ENCODE assay signal across 8 cellular contexts in genomic region chr1:19285807-19286505, GRCh38. TPM values are rescaled to one million over a fixed set of nuclear protein-coding genes. Genes with fewer than 3 reads are reported as not detected.
DNase-seq lines count a peak whose midpoint lies in the region; ATAC-seq, FAIRE-seq and TF ChIP-seq lines count a peak whose summit lies in the region.
"Not testable (repeated sequence)": the region's sequence is repeated elsewhere in the genome, so short reads cannot be mapped to it uniquely, and the experiment has no call there.
"Had no signal": no experiment of that assay in that cellular context is flagged by ENCODE, and none has a peak within 500 bp of the region (broad histone marks: within the 10 kb centered on the region; RNA-seq: fewer than 3 reads in every experiment).

No MANE protein-coding gene starts in this region.

- not testable (repeated sequence) for H3K27ac ChIP-seq in PC-3 (ENCODE audit: low read length); HepG2 (ENCODE audit: extremely low read length, insufficient read depth, low read length)
- H3K27ac ChIP-seq in body of pancreas (peak overlapping the region; percentile 75 to 89 (median 79)), mucosa of rectum (ENCODE audit: low read depth in 2 of 2, low read length in 2 of 2) (peak overlapping the region; percentile 43 to 68), small intestine (ENCODE audit: low read depth in 1 of 2, low read length in 1 of 2) (peak overlapping the region; percentile 93 to 94)

- H3K4me1 ChIP-seq in PC-3 (ENCODE audit: insufficient read depth, low read length); small intestine (ENCODE audit: control insufficient read depth in 2 of 2, insufficient read depth in 1 of 2, low read depth in 1 of 2, low read length in 1 of 2): not testable (repeated sequence)
- H3K4me1 ChIP-seq in body of pancreas (peaks cover 45% of the 10 kb centered on the region), HepG2 (ENCODE audit: insufficient read depth, low read length) (peaks cover 16% of the 10 kb centered on the region), mucosa of rectum (ENCODE audit: control insufficient read depth in 2 of 2, insufficient read depth in 2 of 2, low read length in 2 of 2) (peaks cover 8 to 29% of the 10 kb centered on the region in 2 donors)

- peak in 1 of 3 donors; percentile 18 for TF ChIP-seq POLR2A in body of pancreas (IDR thresholded peaks at IDR 0.05)
- not testable (repeated sequence) for TF ChIP-seq POLR2A in HepG2 (IDR thresholded peaks at IDR 0.05; ENCODE audit: insufficient read depth in 1 of 2, low read depth in 2 of 2, low read length in 2 of 2)

- not testable (repeated sequence) for H3K27me3 ChIP-seq in PC-3 (ENCODE audit: low read length); body of pancreas; HepG2 (ENCODE audit: control insufficient read depth in 1 of 2, insufficient read depth in 2 of 2, low read length in 2 of 2); mucosa of rectum (ENCODE audit: control insufficient read depth in 2 of 2, insufficient read depth in 2 of 2, low read length in 2 of 2); small intestine (ENCODE audit: control insufficient read depth in 2 of 2, insufficient read depth in 2 of 2, low read length in 2 of 2)

- not testable (repeated sequence) for BruUV-seq in PC-3 (replicated peaks; lab: Mats Ljungman, UMichigan); HepG2 (replicated peaks; lab: Mats Ljungman, UMichigan)

- H2AFZ ChIP-seq in PC-3 (ENCODE audit: low read length); HepG2 (ENCODE audit: low read length): not testable (repeated sequence)

- intact Hi-C loops in PC-3 (cut with micrococcal nuclease); body of pancreas (cut with DNase I); HepG2 (cut with micrococcal nuclease; ENCODE audit: unreplicated experiment): not testable (repeated sequence)

- TF ChIP-seq RAD21 in HepG2 (CRISPR knock-in tag; IDR thresholded peaks at IDR 0.05) = not testable (repeated sequence)

- not testable (repeated sequence) for H3F3A ChIP-seq in PC-3 (ENCODE audit: low read length, unreplicated experiment)

- FAIRE-seq in HepG2 (lab: Jason Lieb, UNC); small intestine (lab: Jason Lieb, UNC): not testable (repeated sequence)

- peak; percentile 7; the same call in 1 of the 2 replicates for ATAC-seq in PC-3
- peak; percentile 13 for ATAC-seq in body of pancreas
- peak; percentile 30 for ATAC-seq in esophagus mucosa
- peak; percentile 61 for ATAC-seq in HepG2

- POLR2A ChIA-PET in PC-3 (lab: Charles Lee; ENCODE audit: unreplicated experiment); HepG2 (lab: Yijun Ruan, JAX): not testable (repeated sequence)

- not testable (repeated sequence) for H3K36me3 ChIP-seq in PC-3 (ENCODE audit: low read depth, low read length); body of pancreas (replicated peaks in 1 of 2; ENCODE audit: insufficient read depth in 1 of 2, low read depth in 2 of 2); HepG2 (replicated peaks in 1 of 2; ENCODE audit: control insufficient read depth in 1 of 2, insufficient read depth in 2 of 2, low read length in 2 of 2)
- H3K36me3 ChIP-seq in mucosa of rectum (ENCODE audit: control insufficient read depth in 2 of 2, insufficient read depth in 2 of 2, low read length in 2 of 2) = peaks cover 14% of the 10 kb centered on the region in 2 donors
- peaks cover 3 to 21% of the 10 kb centered on the region in 2 donors for H3K36me3 ChIP-seq in small intestine (ENCODE audit: control insufficient read depth in 2 of 2, insufficient read depth in 2 of 2, low read length in 2 of 2)

- H3K9me3 ChIP-seq in PC-3 (ENCODE audit: low read length); body of pancreas; HepG2 (ENCODE audit: low read length); mucosa of rectum (ENCODE audit: control insufficient read depth in 2 of 2, low read length in 2 of 2); small intestine (ENCODE audit: control insufficient read depth, low read depth): not testable (repeated sequence)

- H3K79me2 ChIP-seq in PC-3 (ENCODE audit: low read length); HepG2 (ENCODE audit: insufficient read depth, low read length): not testable (repeated sequence)

- DNase-seq in DMS53 treated with DMSO at 0.1 percent for 48 hours (lab: John Stamatoyannopoulos, UW; ENCODE audit: unreplicated experiment) (peak; percentile 8), body of pancreas (peak in 3 of 4 donors; percentile 23 to 45 (median 41)), small intestine (peak; percentile 56)
- DNase-seq in PC-3; HepG2 (ENCODE audit: low spot score): not testable (repeated sequence)

- TF ChIP-seq EP300 in HepG2 (IDR thresholded peaks at IDR 0.05; ENCODE audit: low read depth in 2 of 2, low read length in 2 of 2); HepG2 (CRISPR knock-in tag; IDR thresholded peaks at IDR 0.05; ENCODE audit: borderline replicate concordance): not testable (repeated sequence)

- CTCF ChIA-PET in PC-3 (lab: Charles Lee); HepG2 (lab: Yijun Ruan, JAX; ENCODE audit: low intra/inter-chr PET ratio, low total read pairs): not testable (repeated sequence)

- not testable (repeated sequence) for H3K4me3 ChIP-seq in PC-3 (ENCODE audit: low read length); body of pancreas; HepG2 (replicated peaks in 1 of 3; ENCODE audit: insufficient read depth in 1 of 3, low read depth in 2 of 3, low read length in 3 of 3)
- H3K4me3 ChIP-seq in mucosa of rectum (ENCODE audit: low read length in 2 of 2) (peak overlapping the region in 1 of 2 donors; percentile 16), small intestine (ENCODE audit: low read depth in 1 of 2, low read length in 2 of 2) (peak overlapping the region in 1 of 2 donors; percentile 96)

- H3K9me2 ChIP-seq in PC-3 (replicated peaks; ENCODE audit: low read length) = not testable (repeated sequence)

- not testable (repeated sequence) for H3K9ac ChIP-seq in PC-3 (ENCODE audit: low read length); HepG2 (ENCODE audit: insufficient read depth, low read depth, low read length)
- H3K9ac ChIP-seq in mucosa of rectum (ENCODE audit: low read depth in 1 of 2, low read length in 2 of 2) = peak overlapping the region in 1 of 2 donors; percentile 17

- not testable (repeated sequence) for TF ChIP-seq CTCF in PC-3 (conservative IDR thresholded peaks at IDR 0.05; ENCODE audit: low read depth, low read length); body of pancreas (IDR thresholded peaks at IDR 0.05); HepG2 (CRISPR knock-in tag; IDR thresholded peaks at IDR 0.05)

- 53 to 55% methylated on average over 8 to 11 of the region's 11 CpGs for WGBS in body of pancreas, 2 donors
- WGBS in HepG2 (ENCODE audit: low lambda C conversion rate) = 97% methylated on average over 8 of the region's 11 CpGs
- WGBS in small intestine, 3 donors = 76 to 83% (median 79%) methylated on average over 9 to 11 of the region's 11 CpGs

- H3K4me2 ChIP-seq in PC-3 (ENCODE audit: low read length); HepG2 (ENCODE audit: low read depth, low read length): not testable (repeated sequence)

- in situ Hi-C loops in HepG2 (cut with HindIII; ENCODE audit: extremely low pct_ligation_motif_present, low pct_unique_long_range_greater_than_20kb) = not testable (repeated sequence)

- H4K20me1 ChIP-seq in PC-3 (ENCODE audit: low read length); HepG2 (ENCODE audit: insufficient read depth, low read length): not testable (repeated sequence)

RNA-seq across cellular contexts. Expression of gene AKR7A3, which starts 2.6 kb away (rescaled TPM):
- total RNA-seq in PC-3 (2014; rRNA removed) (0.40 and 1.2 TPM in 2 replicates), body of pancreas (100 to 1,000 TPM in 1 of 2 donors, 10 to 100 TPM in 1; 57.4 to 479 TPM), esophagus mucosa (0.88 TPM), HepG2 (2016; rRNA removed; fragmentation: Illumina TruSeq; extraction: Trizol) (0.15 and 1.00 TPM in 2 replicates)
- 0.18 TPM in 1 of 2 replicates, not detected in the other for total RNA-seq in HepG2 (2016; cell fraction: cytosol; rRNA removed; fragmentation: Illumina TruSeq; extraction: Trizol; ENCODE audit: low read depth)
- 0.21 and 0.71 TPM in 2 replicates for total RNA-seq in HepG2 (2016; cell fraction: insoluble cytoplasmic fraction; rRNA removed; fragmentation: Illumina TruSeq; extraction: Trizol)
- 0.28 and 0.46 TPM in 2 replicates for total RNA-seq in HepG2 (2016; cell fraction: membrane; rRNA removed; fragmentation: Illumina TruSeq; extraction: Trizol)
- 1.7 TPM in 2 replicates for total RNA-seq in HepG2 (2016; cell fraction: nucleus; rRNA removed; fragmentation: Illumina TruSeq; extraction: Trizol)
- polyA plus RNA-seq in HepG2 (2011; rRNA removed) (0.58 and 1.0 TPM in 2 replicates), small intestine (1,000 to 10,000 TPM in 2 of 3 donors, 100 to 1,000 TPM in 1; 249 to 1,138 (median 1,022) TPM)
- 0.22 and 0.24 TPM in 2 replicates for polyA plus RNA-seq in HepG2 (2011; cell fraction: cytosol; rRNA removed)
- polyA plus RNA-seq in HepG2 (2011; cell fraction: nucleus; rRNA removed) = 4.2 and 5.2 TPM in 2 replicates
- 0.45 and 0.56 TPM in 2 replicates for polyA plus RNA-seq in HepG2 (2012)
- polyA plus RNA-seq in HepG2 (2016; cell fraction: cytosol; fragmentation: Illumina TruSeq; extraction: Trizol; ENCODE audit: low read depth) = 0.25 and 0.31 TPM in 2 replicates
- polyA plus RNA-seq in HepG2 (2016; cell fraction: insoluble cytoplasmic fraction; fragmentation: Illumina TruSeq; extraction: Trizol; ENCODE audit: low read depth) = 0.17 and 0.23 TPM in 2 replicates
- 0.11 and 0.15 TPM in 2 replicates for polyA plus RNA-seq in HepG2 (2016; cell fraction: membrane; fragmentation: Illumina TruSeq; extraction: Trizol; ENCODE audit: low read depth)
- polyA plus RNA-seq in HepG2 (2016; cell fraction: nucleus; fragmentation: Illumina TruSeq; extraction: Trizol; ENCODE audit: insufficient read depth, low read depth) = 4.0 and 5.6 TPM in 2 replicates
- 0.34 and 1.1 TPM in 2 replicates for polyA minus RNA-seq in HepG2 (2011; rRNA and poly(A)+ RNA removed; ENCODE audit: low replicate concordance)
- polyA minus RNA-seq in HepG2 (2011; cell fraction: cytosol; rRNA and poly(A)+ RNA removed) = not detected in 2 replicates
- 0.99 and 1.0 TPM in 2 replicates for polyA minus RNA-seq in HepG2 (2011; cell fraction: nucleus; rRNA and poly(A)+ RNA removed)
- total RNA-seq: G401 had no signal

RNA-seq across cellular contexts. Expression of gene AKR7A2, which starts 26.0 kb away (rescaled TPM):
- total RNA-seq in PC-3 (2014; rRNA removed) = 63.3 and 72.3 TPM in 2 replicates
- 10 to 100 TPM; 24.1 to 45.1 TPM for total RNA-seq in body of pancreas
- 50.2 TPM for total RNA-seq in esophagus mucosa
- total RNA-seq in HepG2 (2016; rRNA removed; fragmentation: Illumina TruSeq; extraction: Trizol) = 75.6 and 91.8 TPM in 2 replicates
- 27.2 and 29.3 TPM in 2 replicates for total RNA-seq in HepG2 (2016; cell fraction: cytosol; rRNA removed; fragmentation: Illumina TruSeq; extraction: Trizol; ENCODE audit: low read depth)
- total RNA-seq in HepG2 (2016; cell fraction: insoluble cytoplasmic fraction; rRNA removed; fragmentation: Illumina TruSeq; extraction: Trizol) = 75.1 and 91.3 TPM in 2 replicates
- 38.5 and 45.3 TPM in 2 replicates for total RNA-seq in HepG2 (2016; cell fraction: membrane; rRNA removed; fragmentation: Illumina TruSeq; extraction: Trizol)
- total RNA-seq in HepG2 (2016; cell fraction: nucleus; rRNA removed; fragmentation: Illumina TruSeq; extraction: Trizol) = 31.9 and 40.6 TPM in 2 replicates
- polyA plus RNA-seq in HepG2 (2011; rRNA removed) = 40.8 and 45.2 TPM in 2 replicates
- 42.0 and 59.5 TPM in 2 replicates for polyA plus RNA-seq in HepG2 (2011; cell fraction: cytosol; rRNA removed)
- 20.7 and 23.1 TPM in 2 replicates for polyA plus RNA-seq in HepG2 (2011; cell fraction: nucleus; rRNA removed)
- 23.2 and 37.3 TPM in 2 replicates for polyA plus RNA-seq in HepG2 (2012)
- polyA plus RNA-seq in HepG2 (2016; cell fraction: cytosol; fragmentation: Illumina TruSeq; extraction: Trizol; ENCODE audit: low read depth) = 30.5 and 33.1 TPM in 2 replicates
- 96.1 and 104 TPM in 2 replicates for polyA plus RNA-seq in HepG2 (2016; cell fraction: insoluble cytoplasmic fraction; fragmentation: Illumina TruSeq; extraction: Trizol; ENCODE audit: low read depth)
- 33.3 and 38.2 TPM in 2 replicates for polyA plus RNA-seq in HepG2 (2016; cell fraction: membrane; fragmentation: Illumina TruSeq; extraction: Trizol; ENCODE audit: low read depth)
- polyA plus RNA-seq in HepG2 (2016; cell fraction: nucleus; fragmentation: Illumina TruSeq; extraction: Trizol; ENCODE audit: insufficient read depth, low read depth) = 46.3 and 53.6 TPM in 2 replicates
- polyA minus RNA-seq in HepG2 (2011; rRNA and poly(A)+ RNA removed; ENCODE audit: low replicate concordance) = 57.1 and 74.2 TPM in 2 replicates
- 23.5 and 26.5 TPM in 2 replicates for polyA minus RNA-seq in HepG2 (2011; cell fraction: cytosol; rRNA and poly(A)+ RNA removed)
- polyA minus RNA-seq in HepG2 (2011; cell fraction: nucleus; rRNA and poly(A)+ RNA removed) = 13.2 and 15.2 TPM in 2 replicates
- polyA plus RNA-seq in small intestine = 100 to 1,000 TPM in 2 of 3 donors, 10 to 100 TPM in 1; 73.2 to 153 (median 147) TPM

RNA-seq across cellular contexts. Expression of gene SLC66A1, which starts 26.2 kb away (rescaled TPM):
- total RNA-seq in PC-3 (2014; rRNA removed) (27.7 and 28.9 TPM in 2 replicates), body of pancreas (10 to 100 TPM in 1 of 2 donors, 1 to 10 TPM in 1; 9.6 to 23.4 TPM), esophagus mucosa (6.9 TPM), HepG2 (2016; rRNA removed; fragmentation: Illumina TruSeq; extraction: Trizol) (8.5 and 18.9 TPM in 2 replicates)
- total RNA-seq in HepG2 (2016; cell fraction: cytosol; rRNA removed; fragmentation: Illumina TruSeq; extraction: Trizol; ENCODE audit: low read depth) = 4.6 and 5.7 TPM in 2 replicates
- total RNA-seq in HepG2 (2016; cell fraction: insoluble cytoplasmic fraction; rRNA removed; fragmentation: Illumina TruSeq; extraction: Trizol) = 9.7 and 20.6 TPM in 2 replicates
- 8.2 and 8.3 TPM in 2 replicates for total RNA-seq in HepG2 (2016; cell fraction: membrane; rRNA removed; fragmentation: Illumina TruSeq; extraction: Trizol)
- total RNA-seq in HepG2 (2016; cell fraction: nucleus; rRNA removed; fragmentation: Illumina TruSeq; extraction: Trizol) = 17.2 and 20.6 TPM in 2 replicates
- polyA plus RNA-seq in HepG2 (2011; rRNA removed) (15.4 and 24.4 TPM in 2 replicates), small intestine (10 to 100 TPM; 14.6 to 46.7 (median 39.2) TPM)
- polyA plus RNA-seq in HepG2 (2011; cell fraction: cytosol; rRNA removed) = 15.0 and 19.6 TPM in 2 replicates
- 21.9 and 23.2 TPM in 2 replicates for polyA plus RNA-seq in HepG2 (2011; cell fraction: nucleus; rRNA removed)
- polyA plus RNA-seq in HepG2 (2012) = 8.6 and 10.0 TPM in 2 replicates
- 4.3 and 5.7 TPM in 2 replicates for polyA plus RNA-seq in HepG2 (2016; cell fraction: cytosol; fragmentation: Illumina TruSeq; extraction: Trizol; ENCODE audit: low read depth)
- 8.0 and 11.5 TPM in 2 replicates for polyA plus RNA-seq in HepG2 (2016; cell fraction: insoluble cytoplasmic fraction; fragmentation: Illumina TruSeq; extraction: Trizol; ENCODE audit: low read depth)
- 6.1 and 8.5 TPM in 2 replicates for polyA plus RNA-seq in HepG2 (2016; cell fraction: membrane; fragmentation: Illumina TruSeq; extraction: Trizol; ENCODE audit: low read depth)
- polyA plus RNA-seq in HepG2 (2016; cell fraction: nucleus; fragmentation: Illumina TruSeq; extraction: Trizol; ENCODE audit: insufficient read depth, low read depth) = 41.6 and 41.9 TPM in 2 replicates
- polyA minus RNA-seq in HepG2 (2011; rRNA and poly(A)+ RNA removed; ENCODE audit: low replicate concordance) = 17.2 and 31.0 TPM in 2 replicates
- polyA minus RNA-seq in HepG2 (2011; cell fraction: cytosol; rRNA and poly(A)+ RNA removed) = 7.4 and 8.9 TPM in 2 replicates
- 9.9 and 11.1 TPM in 2 replicates for polyA minus RNA-seq in HepG2 (2011; cell fraction: nucleus; rRNA and poly(A)+ RNA removed)

RNA-seq across cellular contexts. Expression of gene MRTO4, which starts 34.4 kb away (rescaled TPM):
- total RNA-seq in PC-3 (2014; rRNA removed) (114 and 117 TPM in 2 replicates), body of pancreas (10 to 100 TPM; 17.6 to 27.7 TPM), esophagus mucosa (35.5 TPM), HepG2 (2016; rRNA removed; fragmentation: Illumina TruSeq; extraction: Trizol) (59.2 and 63.3 TPM in 2 replicates)
- 13.9 and 15.0 TPM in 2 replicates for total RNA-seq in HepG2 (2016; cell fraction: cytosol; rRNA removed; fragmentation: Illumina TruSeq; extraction: Trizol; ENCODE audit: low read depth)
- 60.4 and 64.9 TPM in 2 replicates for total RNA-seq in HepG2 (2016; cell fraction: insoluble cytoplasmic fraction; rRNA removed; fragmentation: Illumina TruSeq; extraction: Trizol)
- total RNA-seq in HepG2 (2016; cell fraction: membrane; rRNA removed; fragmentation: Illumina TruSeq; extraction: Trizol) = 28.3 and 30.7 TPM in 2 replicates
- 33.6 and 42.6 TPM in 2 replicates for total RNA-seq in HepG2 (2016; cell fraction: nucleus; rRNA removed; fragmentation: Illumina TruSeq; extraction: Trizol)
- polyA plus RNA-seq in HepG2 (2011; rRNA removed) (26.9 and 28.1 TPM in 2 replicates), small intestine (10 to 100 TPM in 2 of 3 donors, 1 to 10 TPM in 1; 7.6 to 40.3 (median 11.3) TPM)
- 30.3 and 30.6 TPM in 2 replicates for polyA plus RNA-seq in HepG2 (2011; cell fraction: cytosol; rRNA removed)
- polyA plus RNA-seq in HepG2 (2011; cell fraction: nucleus; rRNA removed) = 14.7 TPM in 2 replicates
- polyA plus RNA-seq in HepG2 (2012) = 25.4 and 26.7 TPM in 2 replicates
- 13.0 and 14.1 TPM in 2 replicates for polyA plus RNA-seq in HepG2 (2016; cell fraction: cytosol; fragmentation: Illumina TruSeq; extraction: Trizol; ENCODE audit: low read depth)
- 66.0 and 67.8 TPM in 2 replicates for polyA plus RNA-seq in HepG2 (2016; cell fraction: insoluble cytoplasmic fraction; fragmentation: Illumina TruSeq; extraction: Trizol; ENCODE audit: low read depth)
- 18.8 and 20.4 TPM in 2 replicates for polyA plus RNA-seq in HepG2 (2016; cell fraction: membrane; fragmentation: Illumina TruSeq; extraction: Trizol; ENCODE audit: low read depth)
- polyA plus RNA-seq in HepG2 (2016; cell fraction: nucleus; fragmentation: Illumina TruSeq; extraction: Trizol; ENCODE audit: insufficient read depth, low read depth) = 58.4 and 65.8 TPM in 2 replicates
- polyA minus RNA-seq in HepG2 (2011; rRNA and poly(A)+ RNA removed; ENCODE audit: low replicate concordance) = 24.1 and 67.1 TPM in 2 replicates
- 7.8 TPM in 2 replicates for polyA minus RNA-seq in HepG2 (2011; cell fraction: cytosol; rRNA and poly(A)+ RNA removed)
- polyA minus RNA-seq in HepG2 (2011; cell fraction: nucleus; rRNA and poly(A)+ RNA removed) = 16.9 and 21.1 TPM in 2 replicates

RNA-seq across cellular contexts. Expression of gene EMC1, which starts 34.6 kb away (rescaled TPM):
- 60.9 and 78.0 TPM in 2 replicates for total RNA-seq in PC-3 (2014; rRNA removed)
- total RNA-seq in body of pancreas = 10 to 100 TPM; 15.3 to 23.7 TPM
- 27.9 TPM for total RNA-seq in esophagus mucosa
- 22.1 and 61.3 TPM in 2 replicates for total RNA-seq in HepG2 (2016; rRNA removed; fragmentation: Illumina TruSeq; extraction: Trizol)
- total RNA-seq in HepG2 (2016; cell fraction: cytosol; rRNA removed; fragmentation: Illumina TruSeq; extraction: Trizol; ENCODE audit: low read depth) = 10.9 and 11.1 TPM in 2 replicates
- total RNA-seq in HepG2 (2016; cell fraction: insoluble cytoplasmic fraction; rRNA removed; fragmentation: Illumina TruSeq; extraction: Trizol) = 19.7 and 63.8 TPM in 2 replicates
- total RNA-seq in HepG2 (2016; cell fraction: membrane; rRNA removed; fragmentation: Illumina TruSeq; extraction: Trizol) = 9.9 and 11.1 TPM in 2 replicates
- 63.2 and 69.4 TPM in 2 replicates for total RNA-seq in HepG2 (2016; cell fraction: nucleus; rRNA removed; fragmentation: Illumina TruSeq; extraction: Trizol)
- polyA plus RNA-seq in HepG2 (2011; rRNA removed) = 38.0 and 41.8 TPM in 2 replicates
- polyA plus RNA-seq in HepG2 (2011; cell fraction: cytosol; rRNA removed) = 25.5 and 33.1 TPM in 2 replicates
- 95.2 and 109 TPM in 2 replicates for polyA plus RNA-seq in HepG2 (2011; cell fraction: nucleus; rRNA removed)
- 43.3 and 52.6 TPM in 2 replicates for polyA plus RNA-seq in HepG2 (2012)
- 2.6 and 3.2 TPM in 2 replicates for polyA plus RNA-seq in HepG2 (2016; cell fraction: cytosol; fragmentation: Illumina TruSeq; extraction: Trizol; ENCODE audit: low read depth)
- 16.4 and 18.7 TPM in 2 replicates for polyA plus RNA-seq in HepG2 (2016; cell fraction: insoluble cytoplasmic fraction; fragmentation: Illumina TruSeq; extraction: Trizol; ENCODE audit: low read depth)
- polyA plus RNA-seq in HepG2 (2016; cell fraction: membrane; fragmentation: Illumina TruSeq; extraction: Trizol; ENCODE audit: low read depth) = 3.9 and 5.8 TPM in 2 replicates
- 85.8 and 96.2 TPM in 2 replicates for polyA plus RNA-seq in HepG2 (2016; cell fraction: nucleus; fragmentation: Illumina TruSeq; extraction: Trizol; ENCODE audit: insufficient read depth, low read depth)
- polyA minus RNA-seq in HepG2 (2011; rRNA and poly(A)+ RNA removed; ENCODE audit: low replicate concordance) = 58.6 and 79.4 TPM in 2 replicates
- 32.4 and 33.9 TPM in 2 replicates for polyA minus RNA-seq in HepG2 (2011; cell fraction: cytosol; rRNA and poly(A)+ RNA removed)
- 40.7 and 45.0 TPM in 2 replicates for polyA minus RNA-seq in HepG2 (2011; cell fraction: nucleus; rRNA and poly(A)+ RNA removed)
- polyA plus RNA-seq in small intestine = 10 to 100 TPM in 1 of 3 donors, 1 to 10 TPM in 2; 4.2 to 15.1 (median 10.0) TPM

Comparison
In these comparisons a context has a peak if more than half of its experiments do, and no peak if none do; other contexts are left out.
1. ATAC-seq: peak in every context shown above with its lines; median percentile 61 in HepG2; 30 in esophagus mucosa; 13 in body of pancreas; 7 in PC-3.
2. RNA of gene AKR7A3, which starts 2.6 kb away (total RNA-seq): 57.4 to 479 TPM in body of pancreas; 0.15 to 1.7 TPM in HepG2, 0.88 TPM in esophagus mucosa (single experiment) and 0.40 to 1.2 TPM in PC-3; every median in the first group is over 10 times any median in the second.